ENCODE assay signal across 1 cellular context in the genomic region with DNA sequence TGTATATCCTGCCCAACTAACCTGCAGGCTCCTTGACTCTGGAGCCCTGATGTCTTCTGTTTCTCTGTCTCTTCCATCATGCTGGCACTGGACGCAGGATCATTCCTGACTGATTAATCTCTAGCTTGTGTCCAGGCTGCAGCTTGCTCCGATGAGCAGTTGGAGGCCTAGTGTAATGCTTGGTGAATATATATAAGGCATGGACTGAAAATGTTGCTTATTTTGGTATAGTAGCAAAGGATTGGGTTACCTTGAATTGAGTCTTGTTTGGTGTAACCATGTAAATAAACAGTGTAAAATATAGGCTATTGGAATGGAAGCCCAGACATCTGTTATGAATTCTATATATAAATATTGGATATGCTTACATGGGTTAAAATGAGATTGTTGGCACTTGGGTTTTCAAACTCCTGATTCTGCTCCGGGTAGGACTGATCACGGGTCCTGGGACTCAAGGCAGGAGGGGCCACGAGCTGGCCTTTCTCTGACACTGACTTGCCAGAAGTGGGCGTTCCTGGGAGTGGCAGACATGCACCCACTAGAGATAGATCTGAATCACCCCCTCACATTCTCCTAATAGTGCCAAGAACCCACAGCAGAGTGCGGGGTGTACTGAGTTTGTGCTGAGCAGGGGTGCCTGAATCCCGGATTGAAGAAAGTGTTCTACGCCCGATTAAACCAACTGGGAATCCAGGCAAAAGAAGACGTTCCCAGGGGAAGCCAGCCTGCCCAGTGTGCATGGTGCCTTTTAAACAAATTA.
TF ChIP-seq lines count a peak whose summit lies in the region.

No MANE protein-coding gene starts in this region.

TF ChIP-seq in K562, 482 proteins besides CTCF, POLR2A, EP300 and RAD21 (continued from another document):
- TF ChIP-seq, protein P1, sequence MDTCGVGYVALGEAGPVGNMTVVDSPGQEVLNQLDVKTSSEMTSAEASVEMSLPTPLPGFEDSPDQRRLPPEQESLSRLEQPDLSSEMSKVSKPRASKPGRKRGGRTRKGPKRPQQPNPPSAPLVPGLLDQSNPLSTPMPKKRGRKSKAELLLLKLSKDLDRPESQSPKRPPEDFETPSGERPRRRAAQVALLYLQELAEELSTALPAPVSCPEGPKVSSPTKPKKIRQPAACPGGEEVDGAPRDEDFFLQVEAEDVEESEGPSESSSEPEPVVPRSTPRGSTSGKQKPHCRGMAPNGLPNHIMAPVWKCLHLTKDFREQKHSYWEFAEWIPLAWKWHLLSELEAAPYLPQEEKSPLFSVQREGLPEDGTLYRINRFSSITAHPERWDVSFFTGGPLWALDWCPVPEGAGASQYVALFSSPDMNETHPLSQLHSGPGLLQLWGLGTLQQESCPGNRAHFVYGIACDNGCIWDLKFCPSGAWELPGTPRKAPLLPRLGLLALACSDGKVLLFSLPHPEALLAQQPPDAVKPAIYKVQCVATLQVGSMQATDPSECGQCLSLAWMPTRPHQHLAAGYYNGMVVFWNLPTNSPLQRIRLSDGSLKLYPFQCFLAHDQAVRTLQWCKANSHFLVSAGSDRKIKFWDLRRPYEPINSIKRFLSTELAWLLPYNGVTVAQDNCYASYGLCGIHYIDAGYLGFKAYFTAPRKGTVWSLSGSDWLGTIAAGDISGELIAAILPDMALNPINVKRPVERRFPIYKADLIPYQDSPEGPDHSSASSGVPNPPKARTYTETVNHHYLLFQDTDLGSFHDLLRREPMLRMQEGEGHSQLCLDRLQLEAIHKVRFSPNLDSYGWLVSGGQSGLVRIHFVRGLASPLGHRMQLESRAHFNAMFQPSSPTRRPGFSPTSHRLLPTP (IDR thresholded peaks at IDR 0.05; ENCODE audit: borderline replicate concordance, extremely low read depth, insufficient read length): no peak
- TF ChIP-seq FIP1L1 (IDR thresholded peaks at IDR 0.05; ENCODE audit: low read depth, low read length, poor library complexity, severe bottlenecking): no peak
- TF ChIP-seq ZNF695 (CRISPR knock-in tag; IDR thresholded peaks at IDR 0.05): no peak
- TF ChIP-seq ZNF133 (CRISPR knock-in tag; IDR thresholded peaks at IDR 0.05): no peak
- TF ChIP-seq TSC22D4 (tag; IDR thresholded peaks at IDR 0.05): no peak
- TF ChIP-seq, protein P2, sequence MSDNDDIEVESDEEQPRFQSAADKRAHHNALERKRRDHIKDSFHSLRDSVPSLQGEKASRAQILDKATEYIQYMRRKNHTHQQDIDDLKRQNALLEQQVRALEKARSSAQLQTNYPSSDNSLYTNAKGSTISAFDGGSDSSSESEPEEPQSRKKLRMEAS (CRISPR knock-in tag; IDR thresholded peaks at IDR 0.05): no peak
- no peak for TF ChIP-seq NR3C1 (CRISPR knock-in tag; IDR thresholded peaks at IDR 0.05)
- TF ChIP-seq ZFPM2 (CRISPR knock-in tag; IDR thresholded peaks at IDR 0.05): no peak
- TF ChIP-seq ZNF561 (CRISPR knock-in tag; conservative IDR thresholded peaks at IDR 0.05): no peak
- no peak for TF ChIP-seq MYBL2 (IDR thresholded peaks at IDR 0.05; ENCODE audit: low read depth)
- TF ChIP-seq MYBL2 (CRISPR knock-in tag; IDR thresholded peaks at IDR 0.05; ENCODE audit: borderline replicate concordance): no peak
- TF ChIP-seq ZNF316 (IDR thresholded peaks at IDR 0.05): no peak
- TF ChIP-seq PML (IDR thresholded peaks at IDR 0.05; ENCODE audit: low read length): no peak
- TF ChIP-seq ZNF436 (CRISPR knock-in tag; IDR thresholded peaks at IDR 0.05): no peak
- TF ChIP-seq E2F3 (CRISPR knock-in tag; IDR thresholded peaks at IDR 0.05): no peak
- TF ChIP-seq HOXB6 (CRISPR knock-in tag; IDR thresholded peaks at IDR 0.05; ENCODE audit: borderline replicate concordance): no peak
- no peak for TF ChIP-seq ZFX (CRISPR knock-in tag; IDR thresholded peaks at IDR 0.05)
TF ChIP-seq in K562: peak in this region for 0.
